ENCODE assay signal across 15 cellular contexts in the genomic region with DNA sequence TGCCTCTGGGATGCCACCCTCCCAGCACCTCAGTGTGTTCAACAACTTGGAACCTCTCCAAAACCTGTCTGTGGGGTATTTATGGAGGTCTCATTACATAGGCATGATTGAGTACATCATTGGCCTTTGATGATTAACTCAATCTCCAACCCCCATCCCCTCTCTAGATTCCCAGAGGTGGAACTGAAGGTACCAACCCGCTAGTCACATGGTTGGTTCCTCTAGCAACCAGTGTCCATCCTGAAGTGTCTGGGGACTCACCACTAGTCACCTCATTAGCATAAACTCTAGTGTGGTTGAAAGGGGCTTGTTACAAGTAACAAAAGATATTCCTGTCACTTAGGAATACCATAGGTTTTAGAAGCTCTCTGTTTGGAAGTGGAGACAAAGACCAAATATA.
"Had no signal": no experiment of that assay in that cellular context is flagged by ENCODE, and none has a peak within 500 bp of the region (broad histone marks: within the 10 kb centered on the region; RNA-seq: fewer than 3 reads in every experiment).

No MANE protein-coding gene starts in this region.

- DNase-seq: cortex of kidney; dorsolateral prefrontal cortex; effector memory CD4-positive, alpha-beta T cell; gastrocnemius medialis; glutamatergic neuron; immature natural killer cell; left cardiac atrium; left ventricle myocardium inferior; lower lobe of right lung; nucleus accumbens; ovary; right cardiac atrium; stimulated activated CD4-positive, alpha-beta T cell treated with anti-CD3 and anti-CD28 coated beads, Interleukin-2, amount 100 ng/mL, for 48 hours; stimulated activated naive CD4-positive, alpha-beta T cell treated with Interleukin-2 at 50 U/mL for 16 hours; trophoblast cell had no signal
